ENCODE assay signal across 9 cellular contexts in the genomic region with DNA sequence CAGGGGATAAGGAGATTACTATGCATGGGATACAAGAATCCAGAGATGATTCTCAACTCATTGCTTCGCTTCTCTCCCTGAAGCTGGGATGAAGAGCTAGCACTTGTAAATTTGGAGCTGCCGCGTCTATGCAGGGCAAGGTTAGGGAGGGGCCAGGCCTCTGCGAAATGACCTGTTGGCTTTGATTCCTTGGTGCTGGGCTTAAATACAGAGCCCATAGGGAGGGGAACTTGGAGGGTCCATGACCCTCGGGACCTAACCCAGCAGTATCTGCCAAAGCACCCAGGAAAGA. TPM values are rescaled to one million over a fixed set of nuclear protein-coding genes. Genes with fewer than 3 reads are reported as not detected.
DNase-seq lines count a peak whose midpoint lies in the region; ATAC-seq, FAIRE-seq and TF ChIP-seq lines count a peak whose summit lies in the region.
"Had no signal": no experiment of that assay in that cellular context is flagged by ENCODE, and none has a peak within 500 bp of the region (broad histone marks: within the 10 kb centered on the region; RNA-seq: fewer than 3 reads in every experiment).

No MANE protein-coding gene starts in this region.

- RAD21 ChIA-PET in GM12878 (lab: Charles Lee; ENCODE audit: unreplicated experiment) = interaction anchor here (1.1 to 3.4 kb wide), 4 partner anchors 24 to 111 kb away, joined by 3 to 26 read pairs (median 3); no protein-coding TSS in a partner anchor

- dilution Hi-C loops in keratinocyte (cut with MboI; ENCODE audit: extremely low pct_ligation_motif_present, low sequenced_read_pairs) = no loop called here

- SMC1A ChIA-PET in GM12878 (lab: Charles Lee; ENCODE audit: uncharacterized antibody, unreplicated experiment) = interaction anchor here (0.8 to 5.5 kb wide), 7 partner anchors 9 to 110 kb away, joined by 3 to 41 read pairs (median 5); no protein-coding TSS in a partner anchor

- no TSS peak for BruUV-seq in GM12878 (replicated peaks; lab: Mats Ljungman, UMichigan)

- no peak overlapping the region for H3K4me3 Mint-ChIP-seq in T-cell

- H3K27ac ChIP-seq in GM12878 (ENCODE audit: control insufficient read depth, insufficient read depth) = no peak overlapping the region
- H3K27ac ChIP-seq in keratinocyte (ENCODE audit: control insufficient read depth, insufficient read depth, low read length) = no peak overlapping the region
- no peak overlapping the region for H3K27ac ChIP-seq in stomach smooth muscle (ENCODE audit: low read length)
- H3K27ac ChIP-seq in thyroid gland = no peak overlapping the region

- H3K27ac Mint-ChIP-seq in T-cell = no peak overlapping the region

- ATAC-seq in HG03432 (IDR thresholded peaks at IDR 0.05; ENCODE audit: unreplicated experiment) (peak; percentile 15), GM12878 (peak; percentile 59), T-cell (replicated peaks in 1 of 4) (no peak)

- intact Hi-C loops in GM12878 (cut with micrococcal nuclease; ENCODE audit: unreplicated experiment) (no loop called here), thyroid gland (cut with DNase I) (no loop called here)

- no peaks in the 10 kb centered on the region for H3K36me3 Mint-ChIP-seq in T-cell

- no peak overlapping the region for H3K9ac ChIP-seq in GM12878 (ENCODE audit: control insufficient read depth, insufficient read depth, low read length)
- H3K9ac ChIP-seq in keratinocyte (ENCODE audit: control insufficient read depth, extremely low read depth, insufficient read depth, low read length) = no peak overlapping the region
- no peak overlapping the region for H3K9ac ChIP-seq in stomach smooth muscle (ENCODE audit: low read length in 2 of 2)

- H3K4me3 ChIP-seq in GM12878 (peak overlapping the region; percentile 49), keratinocyte (ENCODE audit: control insufficient read depth in 2 of 3, extremely low read depth in 1 of 3, insufficient read depth in 2 of 3, low read depth in 1 of 3, low read length in 3 of 3) (peak overlapping the region in 2 of 3 experiments; percentile 59 to 63), stomach smooth muscle (ENCODE audit: low read length in 2 of 2) (peak overlapping the region; percentile 55 to 67), thyroid gland (replicated peaks in 1 of 3) (peak overlapping the region in 1 of 3 donors; percentile 25)

- FAIRE-seq in GM12878 (lab: Jason Lieb, UNC) = no peak
- FAIRE-seq in keratinocyte (lab: Jason Lieb, UNC) = no peak

- POLR2A ChIA-PET in GM12878 (lab: Charles Lee) (interaction anchor here (1.2 kb wide), 1 partner anchor 92 kb away, joined by 5 read pairs; no protein-coding TSS in a partner anchor), T-cell (lab: Charles Lee) (no interaction called here)

- H3K9me1 ChIP-seq in keratinocyte (ENCODE audit: control insufficient read depth, extremely low read depth, insufficient read depth, low read length) = no peaks in the 10 kb centered on the region

- H2AFZ ChIP-seq in GM12878 (ENCODE audit: control insufficient read depth, low read depth, low read length) (peak overlapping the region; percentile 46), keratinocyte (ENCODE audit: control insufficient read depth, low read length) (no peak overlapping the region)

- TF ChIP-seq CTCF in GM12878 (IDR thresholded peaks at IDR 0.05 in 2 of 3, conservative IDR thresholded peaks at IDR 0.05 in 1 of 3; ENCODE audit: control insufficient read depth in 2 of 3, extremely low read depth in 1 of 3, insufficient read depth in 1 of 3, low read depth in 3 of 3, low read length in 3 of 3) (no peak), keratinocyte (optimal IDR thresholded peaks at IDR 0.05 in 1 of 3, IDR thresholded peaks at IDR 0.05 in 1 of 3, conservative IDR thresholded peaks at IDR 0.05 in 1 of 3; ENCODE audit: extremely low read depth in 1 of 3, insufficient read depth in 2 of 3, low read length in 3 of 3) (no peak), thyroid gland (IDR thresholded peaks at IDR 0.05) (no peak)

- TF ChIP-seq EP300 in GM12878 (IDR thresholded peaks at IDR 0.05; ENCODE audit: borderline replicate concordance in 1 of 2, control insufficient read depth in 1 of 2, low read depth in 2 of 2, low read length in 2 of 2) = no peak

- in situ Hi-C loops in GM12878 (cut with MboI) = no loop called here

- H3K4me1 Mint-ChIP-seq in T-cell = peaks cover 0 to 7% (median 6%) of the 10 kb centered on the region in 3 donors

- H3K27me3 Mint-ChIP-seq in T-cell = peaks cover 51 to 65% of the 10 kb centered on the region in 2 donors

- no peaks in the 10 kb centered on the region for H3K9me3 Mint-ChIP-seq in T-cell

- TF ChIP-seq POLR2A in GM12878 (IDR thresholded peaks at IDR 0.05; ENCODE audit: low read depth, low read length) (no peak), thyroid gland (IDR thresholded peaks at IDR 0.05) (no peak)

- no peak for TF ChIP-seq RAD21 in GM12878 (IDR thresholded peaks at IDR 0.05; ENCODE audit: insufficient read depth, low read depth, low read length)

- no peaks in the 10 kb centered on the region for H3K36me3 ChIP-seq in GM12878 (ENCODE audit: control insufficient read depth in 2 of 2, insufficient read depth in 2 of 2, low read length in 1 of 2)
- H3K36me3 ChIP-seq in keratinocyte (ENCODE audit: control insufficient read depth in 2 of 2, extremely low read depth in 1 of 2, insufficient read depth in 2 of 2, low read length in 2 of 2) = no peaks in the 10 kb centered on the region
- H3K36me3 ChIP-seq in stomach smooth muscle (ENCODE audit: control insufficient read depth in 2 of 2, insufficient read depth in 2 of 2, low read length in 2 of 2) = no peaks in the 10 kb centered on the region
- H3K36me3 ChIP-seq in thyroid gland = no peaks in the 10 kb centered on the region

- H3K9me3 ChIP-seq in GM12878 (replicated peaks; ENCODE audit: control insufficient read depth, insufficient read depth, low read length) (no peaks in the 10 kb centered on the region; the same call in 2 of the 3 replicates), keratinocyte (ENCODE audit: control insufficient read depth, low read depth, low read length) (no peaks in the 10 kb centered on the region), stomach smooth muscle (ENCODE audit: control insufficient read depth in 2 of 2, low read length in 2 of 2) (no peaks in the 10 kb centered on the region), thyroid gland (no peaks in the 10 kb centered on the region)

- H3K79me2 ChIP-seq in GM12878 (ENCODE audit: control insufficient read depth, insufficient read depth, low read length) (no peaks in the 10 kb centered on the region), keratinocyte (ENCODE audit: control insufficient read depth, insufficient read depth, low read length) (no peaks in the 10 kb centered on the region)

- H3K4me1 ChIP-seq in GM12878 (ENCODE audit: control insufficient read depth, insufficient read depth, low read length) (no peaks in the 10 kb centered on the region), keratinocyte (ENCODE audit: control insufficient read depth, extremely low read depth, insufficient read depth, low read length) (peaks cover 16% of the 10 kb centered on the region), stomach smooth muscle (ENCODE audit: control insufficient read depth, insufficient read depth, low read length) (peaks cover 17% of the 10 kb centered on the region), thyroid gland (peaks cover 9 to 19% of the 10 kb centered on the region in 2 donors)

- no peaks in the 10 kb centered on the region for H4K20me1 ChIP-seq in GM12878 (ENCODE audit: control insufficient read depth, insufficient read depth)
- H4K20me1 ChIP-seq in keratinocyte (ENCODE audit: control insufficient read depth, extremely low read depth, insufficient read depth, low read length) = no peaks in the 10 kb centered on the region

- peak overlapping the region; percentile 81 for H3K4me2 ChIP-seq in GM12878 (ENCODE audit: control insufficient read depth, insufficient read depth)
- peak overlapping the region; percentile 82 for H3K4me2 ChIP-seq in keratinocyte (ENCODE audit: control insufficient read depth, extremely low read depth, insufficient read depth, low read depth, low read length)

- no peak for DNase-seq in GM12878 (ENCODE audit: low read depth, low spot score)
- DNase-seq in keratinocyte (ENCODE audit: low read depth, low spot score) = no peak
- DNase-seq in thyroid gland = no peak
- no peak for DNase-seq in NCI-H774 (lab: John Stamatoyannopoulos, UW)
- DNase-seq in T-cell = no peak
- DNase-seq: NCI-H82 had no signal

- H3K27me3 ChIP-seq in GM12878 (replicated peaks in 1 of 2; ENCODE audit: control insufficient read depth in 2 of 2, insufficient read depth in 2 of 2, low read length in 1 of 2) (peaks cover 10 to 27% of the 10 kb centered on the region in 2 experiments), keratinocyte (ENCODE audit: control insufficient read depth, extremely low read depth, insufficient read depth, low read length) (peaks cover 57% of the 10 kb centered on the region), stomach smooth muscle (ENCODE audit: control insufficient read depth in 1 of 2, insufficient read depth in 2 of 2, low read length in 2 of 2) (peaks cover 24 to 28% of the 10 kb centered on the region in 2 donors), thyroid gland (peaks cover 4% of the 10 kb centered on the region)

- CTCF ChIA-PET in GM12878 (lab: Yijun Ruan, JAX) = interaction anchor here (0.6 to 1.3 kb wide), 4 partner anchors 11 to 183 kb away, joined by 3 to 7 read pairs (median 4); no protein-coding TSS in a partner anchor
- CTCF ChIA-PET in T-cell (lab: Charles Lee) = no interaction called here

- WGBS in GM12878 (ENCODE audit: insufficient coverage, insufficient replicate concordance, low lambda C conversion rate, missing lambda C conversion rate) = 6% methylated on average over 5 of the region's 5 CpGs
- 0% methylated on average over 4 to 5 of the region's 5 CpGs for WGBS in thyroid gland, 2 donors

RNA-seq across cellular contexts. Expression of a gene that starts 0.7 kb away (rescaled TPM):
- total RNA-seq in GM12878 (2013; cell fraction: nucleolus; rRNA removed) = 1.1 and 1.7 TPM in 2 replicates
- 0.22 and 0.28 TPM in 2 replicates for total RNA-seq in GM12878 (2014; rRNA removed)
- total RNA-seq in GM12878 (2014; rRNA removed; fragmentation: Illumina TruSeq; extraction: Trizol) = 0.09 and 0.31 TPM in 2 replicates
- total RNA-seq in GM12878 (2021) = 0.15 and 0.37 TPM in 2 replicates
- polyA plus RNA-seq in GM12878 (2011; ENCODE audit: low read depth) = not detected
- 0.23 and 0.34 TPM in 2 replicates for polyA plus RNA-seq in GM12878 (2011; rRNA removed)
- 0.33 and 0.60 TPM in 2 replicates for polyA plus RNA-seq in GM12878 (2011; cell fraction: cytosol; rRNA removed)
- polyA plus RNA-seq in GM12878 (2011; cell fraction: nucleus; rRNA removed) = 0.46 and 0.66 TPM in 2 replicates
- polyA plus RNA-seq in GM12878 (2012) = 0.08 and 0.14 TPM in 2 replicates
- 0.10 TPM in 1 of 2 replicates, not detected in the other for polyA plus RNA-seq in GM12878 (2014; fragmentation: Illumina TruSeq; extraction: Trizol)
- polyA plus RNA-seq in GM12878 (2014; fragmentation: Nextera tagmentation; extraction: Ambion mirVana) = under 1 TPM; 0.07 to 0.23 TPM
- polyA plus RNA-seq in GM12878 (2014; rRNA removed) = 0.08 and 1.3 TPM in 2 replicates
- polyA plus RNA-seq in GM12878 (2016; fragmentation: Nextera tagmentation; extraction: Ambion mirVana) = under 1 TPM; 0.16 to 0.30 TPM
- polyA minus RNA-seq in GM12878 (2011; rRNA and poly(A)+ RNA removed) = 0.29 and 0.57 TPM in 2 replicates
- polyA minus RNA-seq in GM12878 (2011; cell fraction: cytosol; rRNA and poly(A)+ RNA removed) = not detected in 2 replicates
- 0.12 TPM in 1 of 2 replicates, not detected in the other for polyA minus RNA-seq in GM12878 (2011; cell fraction: nucleus; rRNA and poly(A)+ RNA removed)
- polyA plus RNA-seq in keratinocyte = not detected in 3 replicates
- polyA plus RNA-seq in keratinocyte (2011; ENCODE audit: low read depth) = not detected
- not detected in 2 replicates for polyA plus RNA-seq in keratinocyte (2011; cell fraction: cytosol; rRNA removed)
- polyA plus RNA-seq in keratinocyte (2011; cell fraction: nucleus; rRNA removed) = not detected in 2 replicates
- not detected in 2 replicates for polyA plus RNA-seq in keratinocyte (2012; ENCODE audit: low replicate concordance)
- not detected in 3 replicates for polyA minus RNA-seq in keratinocyte
- not detected for polyA minus RNA-seq in keratinocyte (2011; cell fraction: cytosol; rRNA and poly(A)+ RNA removed)
- not detected in 2 replicates for polyA minus RNA-seq in keratinocyte (2011; cell fraction: nucleus; rRNA and poly(A)+ RNA removed)
- total RNA-seq in thyroid gland = under 1 TPM in 2 of 4 donors, not detected in 2; 0.13 to 0.89 TPM
- not detected for total RNA-seq in T-cell
- total RNA-seq: glomerular endothelial cell had no signal

Comparison
In these comparisons a context has a peak if more than half of its experiments do, and no peak if none do; other contexts are left out.
1. ATAC-seq: peak in HG03432 (single experiment) and GM12878 (single experiment); none in T-cell (0 of 4).